Comparison of ENCODE assay signal across 34 cellular contexts in genomic region chr17:5783269-5783668, GRCh38.
"Had no signal": no experiment of that assay in that cellular context is flagged by ENCODE, and none has a peak within 500 bp of the region (broad histone marks: within the 10 kb centered on the region; RNA-seq: fewer than 3 reads in every experiment).

No MANE protein-coding gene starts in this region.

- H3K4me3 ChIP-seq: MG63 had no signal

- H3K36me3 ChIP-seq: MG63 had no signal

- H3K27me3 ChIP-seq: MG63 had no signal

- DNase-seq: Karpas-422, Kasumi-1, MG63, MM.1S, MV-4-11, NCI-H1048, NCI-H1092, NCI-H1092 treated with DMSO at 0.1 percent for 48 hours, NCI-H1105, NCI-H1105 treated with DMSO at 0.1 percent for 48 hours, NCI-H1417, NCI-H1417 treated with DMSO at 0.1 percent for 48 hours, NCI-H1436, NCI-H1436 treated with DMSO at 0.1 percent for 48 hours, NCI-H146, NCI-H1694, NCI-H1694 treated with DMSO at 0.1 percent for 48 hours, NCI-H187, NCI-H187 treated with DMSO at 0.1 percent for 48 hours, NCI-H1930, NCI-H2029, NCI-H2029 treated with DMSO at 0.1 percent for 48 hours, NCI-H2081, NCI-H2081 treated with DMSO at 0.1 percent for 48 hours, NCI-H2107, NCI-H2171, NCI-H2171 treated with DMSO at 0.1 percent for 48 hours, NCI-H2227 treated with DMSO at 0.1 percent for 48 hours, NCI-H226, NCI-H345, NCI-H446, NCI-H446 treated with DMSO at 0.1 percent for 48 hours, NCI-H510A, NCI-H510A treated with DMSO at 0.1 percent for 48 hours had no signal

- H3K9me3 ChIP-seq: MG63 had no signal
